ENCODE assay signal across 1 cellular context in genomic region chr9:85741875-85742629, GRCh38.
TF ChIP-seq lines count a peak whose summit lies in the region.

Gene AGTPBP1, minus strand, starts transcription at chr9:85741954. Its CDS starts 29,421 bp downstream, at chr9:85712533.

TF ChIP-seq in GM12878, 131 proteins besides CTCF, POLR2A, EP300 and RAD21 (continued from another document and continues in another):
- TF ChIP-seq GABPA (IDR thresholded peaks at IDR 0.05; ENCODE audit: low read depth) = no peak
- peak; percentile 73; the same call in 1 of the 2 replicates for TF ChIP-seq LARP7 (IDR thresholded peaks at IDR 0.05)
- TF ChIP-seq FOS (IDR thresholded peaks at IDR 0.05; ENCODE audit: borderline replicate concordance, extremely low read depth, insufficient read length) = no peak
- TF ChIP-seq, protein P1, sequence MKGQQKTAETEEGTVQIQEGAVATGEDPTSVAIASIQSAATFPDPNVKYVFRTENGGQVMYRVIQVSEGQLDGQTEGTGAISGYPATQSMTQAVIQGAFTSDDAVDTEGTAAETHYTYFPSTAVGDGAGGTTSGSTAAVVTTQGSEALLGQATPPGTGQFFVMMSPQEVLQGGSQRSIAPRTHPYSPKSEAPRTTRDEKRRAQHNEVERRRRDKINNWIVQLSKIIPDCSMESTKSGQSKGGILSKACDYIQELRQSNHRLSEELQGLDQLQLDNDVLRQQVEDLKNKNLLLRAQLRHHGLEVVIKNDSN (IDR thresholded peaks at IDR 0.05; ENCODE audit: borderline replicate concordance, extremely low read length, insufficient read depth, low read depth, low read length) = peak; percentile 37
- 0 out of 2 replicates have a peak, but pooled peaks have one; percentile 22 for TF ChIP-seq DPF2 (IDR thresholded peaks at IDR 0.05)
- TF ChIP-seq MLLT1 (IDR thresholded peaks at IDR 0.05) = no peak
- no peak for TF ChIP-seq ETV6 (conservative IDR thresholded peaks at IDR 0.05 in 1 of 2, IDR thresholded peaks at IDR 0.05 in 1 of 2; ENCODE audit: borderline replicate concordance in 1 of 2, low read depth in 1 of 2)
- TF ChIP-seq NFYA (IDR thresholded peaks at IDR 0.05; ENCODE audit: borderline replicate concordance, low read depth, low read length) = no peak
- TF ChIP-seq, protein P2, sequence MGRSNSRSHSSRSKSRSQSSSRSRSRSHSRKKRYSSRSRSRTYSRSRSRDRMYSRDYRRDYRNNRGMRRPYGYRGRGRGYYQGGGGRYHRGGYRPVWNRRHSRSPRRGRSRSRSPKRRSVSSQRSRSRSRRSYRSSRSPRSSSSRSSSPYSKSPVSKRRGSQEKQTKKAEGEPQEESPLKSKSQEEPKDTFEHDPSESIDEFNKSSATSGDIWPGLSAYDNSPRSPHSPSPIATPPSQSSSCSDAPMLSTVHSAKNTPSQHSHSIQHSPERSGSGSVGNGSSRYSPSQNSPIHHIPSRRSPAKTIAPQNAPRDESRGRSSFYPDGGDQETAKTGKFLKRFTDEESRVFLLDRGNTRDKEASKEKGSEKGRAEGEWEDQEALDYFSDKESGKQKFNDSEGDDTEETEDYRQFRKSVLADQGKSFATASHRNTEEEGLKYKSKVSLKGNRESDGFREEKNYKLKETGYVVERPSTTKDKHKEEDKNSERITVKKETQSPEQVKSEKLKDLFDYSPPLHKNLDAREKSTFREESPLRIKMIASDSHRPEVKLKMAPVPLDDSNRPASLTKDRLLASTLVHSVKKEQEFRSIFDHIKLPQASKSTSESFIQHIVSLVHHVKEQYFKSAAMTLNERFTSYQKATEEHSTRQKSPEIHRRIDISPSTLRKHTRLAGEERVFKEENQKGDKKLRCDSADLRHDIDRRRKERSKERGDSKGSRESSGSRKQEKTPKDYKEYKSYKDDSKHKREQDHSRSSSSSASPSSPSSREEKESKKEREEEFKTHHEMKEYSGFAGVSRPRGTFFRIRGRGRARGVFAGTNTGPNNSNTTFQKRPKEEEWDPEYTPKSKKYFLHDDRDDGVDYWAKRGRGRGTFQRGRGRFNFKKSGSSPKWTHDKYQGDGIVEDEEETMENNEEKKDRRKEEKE (IDR thresholded peaks at IDR 0.05) = no peak
- no peak for TF ChIP-seq CHD1 (IDR thresholded peaks at IDR 0.05; ENCODE audit: low read depth, low read length)
- peak; percentile 39 for TF ChIP-seq NRF1 (conservative IDR thresholded peaks at IDR 0.05; ENCODE audit: low read depth, low read length)
- TF ChIP-seq POLR2AphosphoS5 (IDR thresholded peaks at IDR 0.05; ENCODE audit: low read length) = no peak
- TF ChIP-seq FOXK2 (IDR thresholded peaks at IDR 0.05) = no peak
- TF ChIP-seq JUNB (IDR thresholded peaks at IDR 0.05) = no peak
- TF ChIP-seq ZBED1 (IDR thresholded peaks at IDR 0.05; ENCODE audit: borderline replicate concordance) = no peak
- TF ChIP-seq, protein P3, sequence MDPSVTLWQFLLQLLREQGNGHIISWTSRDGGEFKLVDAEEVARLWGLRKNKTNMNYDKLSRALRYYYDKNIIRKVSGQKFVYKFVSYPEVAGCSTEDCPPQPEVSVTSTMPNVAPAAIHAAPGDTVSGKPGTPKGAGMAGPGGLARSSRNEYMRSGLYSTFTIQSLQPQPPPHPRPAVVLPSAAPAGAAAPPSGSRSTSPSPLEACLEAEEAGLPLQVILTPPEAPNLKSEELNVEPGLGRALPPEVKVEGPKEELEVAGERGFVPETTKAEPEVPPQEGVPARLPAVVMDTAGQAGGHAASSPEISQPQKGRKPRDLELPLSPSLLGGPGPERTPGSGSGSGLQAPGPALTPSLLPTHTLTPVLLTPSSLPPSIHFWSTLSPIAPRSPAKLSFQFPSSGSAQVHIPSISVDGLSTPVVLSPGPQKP (IDR thresholded peaks at IDR 0.05; ENCODE audit: low read depth, low read length) = no peak
- no peak for TF ChIP-seq TARDBP (IDR thresholded peaks at IDR 0.05; ENCODE audit: borderline replicate concordance)
- TF ChIP-seq BACH1 (IDR thresholded peaks at IDR 0.05; ENCODE audit: borderline replicate concordance) = peak; percentile 73; the same call in 1 of the 2 replicates
- TF ChIP-seq TBL1XR1 (IDR thresholded peaks at IDR 0.05; ENCODE audit: low read depth, low read length) = no peak
- TF ChIP-seq CHD2 (IDR thresholded peaks at IDR 0.05; ENCODE audit: borderline replicate concordance, low read depth, low read length) = peak; percentile 70
- no peak for TF ChIP-seq CBFB (IDR thresholded peaks at IDR 0.05; ENCODE audit: low read depth)
- TF ChIP-seq PAX8 (IDR thresholded peaks at IDR 0.05) = no peak
- TF ChIP-seq ATF3 (IDR thresholded peaks at IDR 0.05; ENCODE audit: borderline replicate concordance, extremely low read depth, low read depth, low read length) = no peak
- TF ChIP-seq, protein P4, sequence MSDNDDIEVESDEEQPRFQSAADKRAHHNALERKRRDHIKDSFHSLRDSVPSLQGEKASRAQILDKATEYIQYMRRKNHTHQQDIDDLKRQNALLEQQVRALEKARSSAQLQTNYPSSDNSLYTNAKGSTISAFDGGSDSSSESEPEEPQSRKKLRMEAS (IDR thresholded peaks at IDR 0.05; ENCODE audit: low read depth, low read length) = no peak
- TF ChIP-seq MTA3 (IDR thresholded peaks at IDR 0.05; ENCODE audit: borderline replicate concordance, low read length) = no peak
- no peak for TF ChIP-seq ESRRA (IDR thresholded peaks at IDR 0.05; ENCODE audit: low read length)
- no peak for TF ChIP-seq IRF4 (IDR thresholded peaks at IDR 0.05; ENCODE audit: low read depth, low read length)
- TF ChIP-seq GATAD2B (conservative IDR thresholded peaks at IDR 0.05; ENCODE audit: low read depth) = 0 out of 2 replicates have a peak, but pooled peaks have one; percentile 32
- no peak for TF ChIP-seq PBX3 (IDR thresholded peaks at IDR 0.05; ENCODE audit: insufficient replicate concordance, low read depth, low read length)
- TF ChIP-seq SPI1 (IDR thresholded peaks at IDR 0.05; ENCODE audit: borderline replicate concordance, insufficient read depth, low read depth, low read length) = no peak
- no peak for TF ChIP-seq POLR2AphosphoS2 (IDR thresholded peaks at IDR 0.05; ENCODE audit: low read depth, low read length)
- 0 out of 2 replicates have a peak, but pooled peaks have one; percentile 5 for TF ChIP-seq TAF1 (IDR thresholded peaks at IDR 0.05; ENCODE audit: borderline replicate concordance, low read depth, low read length)
- peak; percentile 24; the same call in 1 of the 2 replicates for TF ChIP-seq NR2C1 (IDR thresholded peaks at IDR 0.05)
- TF ChIP-seq EZH2 (IDR thresholded peaks at IDR 0.05; ENCODE audit: borderline replicate concordance, control insufficient read depth, low read depth, low read length) = no peak
- no peak for TF ChIP-seq STAT1 (conservative IDR thresholded peaks at IDR 0.05)
- peak; percentile 67; the same call in 1 of the 2 replicates for TF ChIP-seq MXI1 (IDR thresholded peaks at IDR 0.05; ENCODE audit: low read depth, low read length)
- TF ChIP-seq E2F8 (IDR thresholded peaks at IDR 0.05; ENCODE audit: low read depth, partially characterized antibody) = no peak
- TF ChIP-seq KAT2A (conservative IDR thresholded peaks at IDR 0.05; ENCODE audit: control insufficient read depth, low read depth, low read length) = no peak
- TF ChIP-seq IKZF2 (IDR thresholded peaks at IDR 0.05) = no peak
- no peak for TF ChIP-seq RFX5 (IDR thresholded peaks at IDR 0.05; ENCODE audit: low read depth, low read length)
- no peak for TF ChIP-seq ZNF274 (IDR thresholded peaks at IDR 0.05; ENCODE audit: insufficient read depth, insufficient read length)
- peak; percentile 61 to 64; a peak in 2 of 3 replicates for TF ChIP-seq EGR1 (IDR thresholded peaks at IDR 0.05; ENCODE audit: borderline replicate concordance in 1 of 2, low read depth in 2 of 2, low read length in 2 of 2)
- TF ChIP-seq RUNX3 (IDR thresholded peaks at IDR 0.05; ENCODE audit: low read length) = peak; percentile 40; the same call in 1 of the 2 replicates
- TF ChIP-seq ZZZ3 (IDR thresholded peaks at IDR 0.05; ENCODE audit: control insufficient read depth, insufficient read length, low read depth) = no peak
- 0 out of 2 replicates have a peak, but pooled peaks have one; percentile 19 for TF ChIP-seq RCOR1 (conservative IDR thresholded peaks at IDR 0.05; ENCODE audit: low read depth, low read length)
- peak; percentile 74 for TF ChIP-seq IKZF1 (conservative IDR thresholded peaks at IDR 0.05)
- TF ChIP-seq, protein P5, sequence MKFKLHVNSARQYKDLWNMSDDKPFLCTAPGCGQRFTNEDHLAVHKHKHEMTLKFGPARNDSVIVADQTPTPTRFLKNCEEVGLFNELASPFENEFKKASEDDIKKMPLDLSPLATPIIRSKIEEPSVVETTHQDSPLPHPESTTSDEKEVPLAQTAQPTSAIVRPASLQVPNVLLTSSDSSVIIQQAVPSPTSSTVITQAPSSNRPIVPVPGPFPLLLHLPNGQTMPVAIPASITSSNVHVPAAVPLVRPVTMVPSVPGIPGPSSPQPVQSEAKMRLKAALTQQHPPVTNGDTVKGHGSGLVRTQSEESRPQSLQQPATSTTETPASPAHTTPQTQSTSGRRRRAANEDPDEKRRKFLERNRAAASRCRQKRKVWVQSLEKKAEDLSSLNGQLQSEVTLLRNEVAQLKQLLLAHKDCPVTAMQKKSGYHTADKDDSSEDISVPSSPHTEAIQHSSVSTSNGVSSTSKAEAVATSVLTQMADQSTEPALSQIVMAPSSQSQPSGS (IDR thresholded peaks at IDR 0.05; ENCODE audit: low read length) = no peak
- TF ChIP-seq KLF5 (IDR thresholded peaks at IDR 0.05; ENCODE audit: partially characterized antibody) = no peak
- TF ChIP-seq HSF1 (IDR thresholded peaks at IDR 0.05; ENCODE audit: low read depth, low read length) = no peak
- peak; percentile 31; the same call in 1 of the 2 replicates for TF ChIP-seq YY1 (IDR thresholded peaks at IDR 0.05; ENCODE audit: low read depth, low read length)
- peak; percentile 21 for TF ChIP-seq SP1 (IDR thresholded peaks at IDR 0.05; ENCODE audit: low read depth, low read length)
- TF ChIP-seq NBN (IDR thresholded peaks at IDR 0.05) = no peak
- no peak for TF ChIP-seq SUZ12 (IDR thresholded peaks at IDR 0.05; ENCODE audit: unreplicated experiment)
